Comparison of ENCODE assay signal across 1 cellular context in genomic region chr9:63346310-63347048, GRCh38.
TF ChIP-seq lines count a peak whose summit lies in the region.
"Not testable (repeated sequence)": the region's sequence is repeated elsewhere in the genome, so short reads cannot be mapped to it uniquely, and the experiment has no call there.

No MANE protein-coding gene starts in this region.

TF ChIP-seq in HepG2, 621 proteins besides CTCF, POLR2A, EP300 and RAD21 (continued from another document):
- peak; percentile 32; the same call in 1 of the 2 replicates for TF ChIP-seq BCL6 (CRISPR knock-in tag; IDR thresholded peaks at IDR 0.05)
- TF ChIP-seq ATF3 (CRISPR knock-in tag; IDR thresholded peaks at IDR 0.05) = peak; percentile 83
- TF ChIP-seq ELF3 (CRISPR knock-in tag; IDR thresholded peaks at IDR 0.05) = peak; percentile 81
- 0 out of 2 replicates have a peak, but pooled peaks have one; percentile 19 for TF ChIP-seq SMAD3 (CRISPR knock-in tag; IDR thresholded peaks at IDR 0.05)
- TF ChIP-seq ZBTB21 (CRISPR knock-in tag; IDR thresholded peaks at IDR 0.05) = peak; percentile 93
- peak; percentile 33 for TF ChIP-seq PATZ1 (CRISPR knock-in tag; IDR thresholded peaks at IDR 0.05)
- TF ChIP-seq JUN (CRISPR knock-in tag; IDR thresholded peaks at IDR 0.05) = peak; percentile 67; the same call in 1 of the 2 replicates
- TF ChIP-seq AHDC1 (CRISPR knock-in tag; IDR thresholded peaks at IDR 0.05; ENCODE audit: borderline replicate concordance) = 0 out of 2 replicates have a peak, but pooled peaks have one; percentile 34
- peak; percentile 86 for TF ChIP-seq ETV5 (CRISPR knock-in tag; IDR thresholded peaks at IDR 0.05; ENCODE audit: borderline replicate concordance)
- peak in 1 of 2 experiments; percentile 34; a peak in 1 of 4 replicates for TF ChIP-seq HMGXB4 (CRISPR knock-in tag; IDR thresholded peaks at IDR 0.05; ENCODE audit: borderline replicate concordance in 1 of 2, low read depth in 1 of 2)
- peak; percentile 90 for TF ChIP-seq MED1 (CRISPR knock-in tag; IDR thresholded peaks at IDR 0.05)
- 0 out of 4 replicates have a peak, but pooled peaks of 1 of the 2 experiments have one; percentile 16 for TF ChIP-seq KLF16 (CRISPR knock-in tag; IDR thresholded peaks at IDR 0.05)
- TF ChIP-seq GATAD2A (CRISPR knock-in tag; IDR thresholded peaks at IDR 0.05) = peak; percentile 34; the same call in 1 of the 2 replicates
- TF ChIP-seq ERF (CRISPR knock-in tag; IDR thresholded peaks at IDR 0.05) = 0 out of 2 replicates have a peak, but pooled peaks have one; percentile 38
- TF ChIP-seq DRAP1 (CRISPR knock-in tag; IDR thresholded peaks at IDR 0.05) = peak; percentile 36; the same call in 1 of the 2 replicates
- peak; percentile 32; the same call in 1 of the 2 replicates for TF ChIP-seq CREB1 (IDR thresholded peaks at IDR 0.05)
- TF ChIP-seq CREB1 (CRISPR knock-in tag; IDR thresholded peaks at IDR 0.05) = not testable (repeated sequence)
- TF ChIP-seq SAP130 (CRISPR knock-in tag; IDR thresholded peaks at IDR 0.05; ENCODE audit: low read depth) = peak; percentile 67; the same call in 1 of the 2 replicates
